Comparison of ENCODE assay signal across 10 cellular contexts in genomic region chr6:156752666-156753301, GRCh38. TPM values are rescaled to one million over a fixed set of nuclear protein-coding genes. Genes with fewer than 3 reads are reported as not detected.
DNase-seq lines count a peak whose midpoint lies in the region; ATAC-seq and TF ChIP-seq lines count a peak whose summit lies in the region.
"Had no signal": no experiment of that assay in that cellular context is flagged by ENCODE, and none has a peak within 500 bp of the region (broad histone marks: within the 10 kb centered on the region; RNA-seq: fewer than 3 reads in every experiment).

No MANE protein-coding gene starts in this region.

- H3K79me2 ChIP-seq in smooth muscle cell (ENCODE audit: low read depth) = no peaks in the 10 kb centered on the region

- TF ChIP-seq CTCF in GM10248 (IDR thresholded peaks at IDR 0.05; ENCODE audit: control extremely low read depth, extremely low read depth, low read depth, missing control alignments) (peak; percentile 39), smooth muscle cell (IDR thresholded peaks at IDR 0.05; ENCODE audit: borderline replicate concordance, insufficient read depth, poor library complexity, severe bottlenecking) (no peak)

- H3K27me3 ChIP-seq in smooth muscle cell (ENCODE audit: low read depth) = no peaks in the 10 kb centered on the region

- 77% methylated on average over 10 of the region's 10 CpGs for WGBS in smooth muscle cell (ENCODE audit: low lambda C conversion rate)

- CTCF ChIA-PET in GM10248 (lab: Yijun Ruan, JAX) = interaction anchor here (0.7 to 3.0 kb wide), 14 partner anchors 8 to 263 kb away, joined by 3 to 15 read pairs (median 4); no protein-coding TSS in a partner anchor

- peak; percentile 48 for DNase-seq in GM10248 (ENCODE audit: extremely low spot score)
- DNase-seq in NCI-H69 (lab: John Stamatoyannopoulos, UW) = peak; percentile 27
- DNase-seq in kidney glomerular epithelial cell (lab: John Stamatoyannopoulos, UW) = peak; percentile 15
- no peak for DNase-seq in NCI-H146 treated with DMSO at 0.1 percent for 48 hours (lab: John Stamatoyannopoulos, UW; ENCODE audit: unreplicated experiment)
- DNase-seq in posterior vena cava (ENCODE audit: low spot score) = no peak
- no peak for DNase-seq in smooth muscle cell (lab: John Stamatoyannopoulos, UW; ENCODE audit: unreplicated experiment)
- DNase-seq in OCI-M2 (lab: John Stamatoyannopoulos, UW; ENCODE audit: unreplicated experiment) = no peak

- H3K36me3 ChIP-seq in smooth muscle cell (ENCODE audit: low read depth) = no peaks in the 10 kb centered on the region
- H3K36me3 ChIP-seq: HAP-1 had no signal

- no peak overlapping the region for H3K4me2 ChIP-seq in smooth muscle cell

- peaks cover 2% of the 10 kb centered on the region for H3K4me1 ChIP-seq in smooth muscle cell (ENCODE audit: low read depth)
- H3K4me1 ChIP-seq: HAP-1 had no signal

- no peaks in the 10 kb centered on the region for H3K9me3 ChIP-seq in smooth muscle cell (replicated peaks; ENCODE audit: low read depth)
- H3K9me3 ChIP-seq: HAP-1 had no signal

- H2AFZ ChIP-seq in smooth muscle cell (ENCODE audit: low read depth) = no peak overlapping the region

- H3K27ac ChIP-seq in smooth muscle cell (ENCODE audit: low read depth) = no peak overlapping the region
- H3K27ac ChIP-seq: skin epidermis had no signal

- POLR2A ChIA-PET in GM10248 (lab: Yijun Ruan, JAX) = no interaction called here

- peak; percentile 72 for ATAC-seq in GM21825 (IDR thresholded peaks at IDR 0.05; ENCODE audit: unreplicated experiment)

- H3K4me3 ChIP-seq in smooth muscle cell = no peak overlapping the region
- H3K4me3 ChIP-seq: HAP-1, skin epidermis had no signal

- H3K9ac ChIP-seq in smooth muscle cell (ENCODE audit: low read depth) = no peak overlapping the region

- H4K20me1 ChIP-seq in smooth muscle cell (ENCODE audit: low read depth) = no peaks in the 10 kb centered on the region

- intact Hi-C loops in posterior vena cava (cut with DNase I) = no loop called here

- H3F3A ChIP-seq in smooth muscle cell (ENCODE audit: low read depth) = no peaks in the 10 kb centered on the region

RNA-seq across cellular contexts. Expression of gene ARID1B, which starts 24.4 kb away (rescaled TPM):
- 10 to 100 TPM; 79.3 to 84.6 TPM for total RNA-seq in posterior vena cava
- total RNA-seq in smooth muscle cell = 52.8 and 65.4 TPM in 2 replicates
- polyA plus RNA-seq in smooth muscle cell = 30.1 and 40.2 TPM in 2 replicates

Comparison
In these comparisons a context has a peak if more than half of its experiments do, and no peak if none do; other contexts are left out.
1. DNase-seq: peak in GM10248 (single experiment), NCI-H69 (single experiment) and kidney glomerular epithelial cell (single experiment); none in NCI-H146 treated with DMSO at 0.1 percent for 48 hours (single experiment), posterior vena cava (single experiment), smooth muscle cell (single experiment) and OCI-M2 (single experiment).